In the genomic region with DNA sequence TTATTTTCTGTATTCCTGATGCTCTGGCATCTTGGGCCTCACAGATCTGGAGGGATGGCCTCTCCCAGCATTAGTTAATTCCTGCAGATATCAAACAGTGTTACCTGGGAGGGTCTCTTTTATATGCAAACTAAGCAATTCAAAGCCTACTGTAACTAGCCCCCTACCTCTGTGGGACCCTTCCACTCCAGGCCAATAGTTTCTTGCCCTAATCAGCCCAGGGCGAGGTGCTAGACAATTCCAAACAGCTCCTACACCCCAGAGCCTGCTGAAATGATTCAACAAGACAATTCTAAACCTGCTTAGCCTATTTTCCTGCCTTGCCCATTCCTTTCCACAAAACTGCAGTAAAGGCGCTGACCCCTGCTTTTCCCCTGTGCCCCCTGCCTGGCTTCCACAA, we compare ENCODE assay signal across 19 cellular contexts.
"Had no signal": no experiment of that assay in that cellular context is flagged by ENCODE, and none has a peak within 500 bp of the region (broad histone marks: within the 10 kb centered on the region; RNA-seq: fewer than 3 reads in every experiment).

No MANE protein-coding gene starts in this region.

- H3K27me3 ChIP-seq: gastroesophageal sphincter, sigmoid colon had no signal

- H3K27ac Mint-ChIP-seq: activated naive CD8-positive, alpha-beta T cell treated with anti-CD3 and anti-CD28 coated beads for 36 hours; activated T-helper 2 cell treated with anti-CD3 and anti-CD28 coated beads, Interferon-gamma antibody, Interleukin-2, Interleukin-4, amounts not matched to agents 10 μg/mL and 5 μg/mL and 100 μg/mL, durations not matched to agents 14 hours and 24 hours and 36 hours; naive thymus-derived CD4-positive, alpha-beta T cell; progenitor cell of endocrine pancreas had no signal

- H3K9me3 Mint-ChIP-seq: activated T-helper 2 cell treated with anti-CD3 and anti-CD28 coated beads, Interferon-gamma antibody, Interleukin-2, Interleukin-4, amounts not matched to agents 10 μg/mL and 5 μg/mL and 100 μg/mL, durations not matched to agents 14 hours and 24 hours and 36 hours had no signal

- H3K4me3 Mint-ChIP-seq: activated naive CD8-positive, alpha-beta T cell treated with anti-CD3 and anti-CD28 coated beads for 36 hours; activated T-cell treated with anti-CD3 and anti-CD28 coated beads, Interleukin-2, amount 50 U/mL, for 4 hours had no signal

- H3K4me2 ChIP-seq: smooth muscle cell had no signal

- H3K4me3 ChIP-seq: coronary artery, gastroesophageal sphincter, sigmoid colon, smooth muscle cell had no signal

- DNase-seq: activated CD4-positive, alpha-beta T cell treated with anti-CD3 and anti-CD28 coated beads for 1 hour; activated CD8-positive, alpha-beta memory T cell treated with anti-CD3 and anti-CD28 coated beads, Interleukin-2, amount 50 U/mL, for 48 hours; activated naive CD4-positive, alpha-beta T cell; activated naive CD8-positive, alpha-beta T cell treated with anti-CD3 and anti-CD28 coated beads for 36 hours; activated T-cell treated with anti-CD3 and anti-CD28 coated beads, Interleukin-2, amount 50 U/mL, for 4 hours; head of caudate nucleus; hypothalamus; left colon; naive thymus-derived CD4-positive, alpha-beta T cell; sigmoid colon; stimulated activated CD4-positive, alpha-beta T cell treated with anti-CD3 and anti-CD28 coated beads, Interleukin-2, amount 100 ng/mL, for 48 hours; stimulated activated naive CD4-positive, alpha-beta T cell treated with Interleukin-2 at 50 U/mL for 16 hours; WERI-Rb-1 had no signal

- H3K27me3 Mint-ChIP-seq: progenitor cell of endocrine pancreas had no signal

- ATAC-seq: activated T-cell treated with anti-CD3 and anti-CD28 coated beads, Interleukin-2, amount 50 U/mL, for 4 hours; left colon; naive thymus-derived CD4-positive, alpha-beta T cell had no signal

- H3K4me1 Mint-ChIP-seq: activated naive CD8-positive, alpha-beta T cell treated with anti-CD3 and anti-CD28 coated beads for 36 hours; naive thymus-derived CD4-positive, alpha-beta T cell had no signal

- H3K27ac ChIP-seq: coronary artery, epithelial cell of prostate, gastroesophageal sphincter, sigmoid colon, WERI-Rb-1 had no signal

- H3K4me1 ChIP-seq: sigmoid colon had no signal

- H3K36me3 Mint-ChIP-seq: activated naive CD8-positive, alpha-beta T cell treated with anti-CD3 and anti-CD28 coated beads for 36 hours had no signal

- H3K36me3 ChIP-seq: gastroesophageal sphincter, sigmoid colon, WERI-Rb-1 had no signal

- H3K9me3 ChIP-seq: gastroesophageal sphincter had no signal
